ENCODE assay signal across 20 cellular contexts in the genomic region with DNA sequence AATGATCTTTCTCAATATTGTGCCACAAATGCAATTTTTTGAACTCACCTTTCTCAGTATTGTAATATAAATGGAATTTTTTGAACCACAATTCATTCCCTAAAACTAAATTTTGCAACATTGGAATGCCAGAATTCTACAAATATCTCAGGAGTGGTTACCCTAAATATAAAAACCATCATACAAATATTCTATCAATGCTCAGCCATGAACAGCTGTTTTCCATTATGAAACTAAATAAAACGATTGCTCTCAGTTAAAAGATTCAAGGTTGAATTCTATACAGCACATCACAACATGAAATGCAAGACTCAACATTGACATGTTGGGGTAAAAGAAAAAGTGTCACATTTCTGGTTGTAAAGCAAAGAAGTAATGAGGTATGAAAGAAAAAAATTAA.
"Had no signal": no experiment of that assay in that cellular context is flagged by ENCODE, and none has a peak within 500 bp of the region (broad histone marks: within the 10 kb centered on the region; RNA-seq: fewer than 3 reads in every experiment).

No MANE protein-coding gene starts in this region.

- H3K27ac ChIP-seq: colonic mucosa, esophagus squamous epithelium, neutrophil, sigmoid colon, suprapubic skin, thyroid gland had no signal

- H3K4me3 Mint-ChIP-seq: naive thymus-derived CD4-positive, alpha-beta T cell; type B pancreatic cell had no signal

- H3K9me3 ChIP-seq: colonic mucosa, esophagus squamous epithelium, neutrophil, sigmoid colon, suprapubic skin, thyroid gland had no signal

- H3K4me2 ChIP-seq: hepatocyte, smooth muscle cell had no signal

- DNase-seq: colonic mucosa; dermis blood vessel endothelial cell; esophagus squamous epithelium; foreskin melanocyte; head of caudate nucleus; kidney; left cardiac atrium; left ventricle myocardium superior; mesenchymal stem cell; naive thymus-derived CD4-positive, alpha-beta T cell; sigmoid colon; stimulated activated CD4-positive, alpha-beta T cell treated with anti-CD3 and anti-CD28 coated beads, Interleukin-2, amount 100 ng/mL, for 48 hours; stimulated activated naive CD4-positive, alpha-beta T cell treated with Interleukin-2 at 50 U/mL for 16 hours; thyroid gland had no signal

- H3K36me3 Mint-ChIP-seq: naive thymus-derived CD4-positive, alpha-beta T cell; type B pancreatic cell had no signal

- H3K27me3 Mint-ChIP-seq: type B pancreatic cell had no signal

- H2AFZ ChIP-seq: hepatocyte had no signal

- H3K4me3 ChIP-seq: colonic mucosa, esophagus squamous epithelium, hepatocyte, lung, sigmoid colon, smooth muscle cell, suprapubic skin, thyroid gland had no signal

- H3K4me1 ChIP-seq: colonic mucosa, thyroid gland had no signal

- H3K27ac Mint-ChIP-seq: naive thymus-derived CD4-positive, alpha-beta T cell had no signal

- H3K36me3 ChIP-seq: colonic mucosa, esophagus squamous epithelium, neutrophil, sigmoid colon, suprapubic skin, thyroid gland had no signal

- H3K9me3 Mint-ChIP-seq: type B pancreatic cell had no signal

- H3K79me2 ChIP-seq: hepatocyte had no signal

- H3K27me3 ChIP-seq: colonic mucosa, hepatocyte, sigmoid colon, suprapubic skin, thyroid gland had no signal
